14 cellular contexts compared by ENCODE assay signal in the genomic region with DNA sequence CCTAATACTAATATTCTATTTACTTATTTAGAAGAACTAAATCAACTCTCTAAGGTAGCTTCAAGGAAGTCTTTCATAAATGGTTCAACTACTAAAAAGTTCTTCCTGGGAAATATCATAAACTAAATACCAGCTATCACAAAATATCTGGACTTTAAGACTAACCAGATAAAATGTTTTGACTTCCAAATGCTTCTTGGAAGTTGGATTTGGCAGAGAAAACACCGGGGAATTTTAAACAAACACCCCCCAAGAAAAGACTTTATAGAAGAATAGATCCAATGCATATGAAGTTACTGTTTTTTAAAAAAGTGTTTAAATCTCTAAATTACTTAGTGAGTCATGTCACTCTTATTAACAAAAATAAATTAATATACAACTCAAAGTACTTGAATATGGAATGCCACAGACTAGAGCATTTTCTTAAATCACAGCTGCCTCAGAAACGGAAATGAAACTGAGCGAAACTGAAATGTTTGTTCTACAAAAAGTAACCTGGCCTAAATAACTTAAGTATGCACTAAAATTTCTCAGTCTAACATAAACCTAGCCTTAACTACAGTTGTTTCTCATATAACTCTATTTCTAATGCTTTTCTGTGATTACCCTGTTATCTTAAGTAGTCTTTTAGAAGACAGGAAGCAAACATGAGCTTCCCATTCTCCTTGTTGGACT. TPM values are rescaled to one million over a fixed set of nuclear protein-coding genes. Genes with fewer than 3 reads are reported as not detected.
DNase-seq lines count a peak whose midpoint lies in the region; ATAC-seq, FAIRE-seq and TF ChIP-seq lines count a peak whose summit lies in the region.
"Had no signal": no experiment of that assay in that cellular context is flagged by ENCODE, and none has a peak within 500 bp of the region (broad histone marks: within the 10 kb centered on the region; RNA-seq: fewer than 3 reads in every experiment).

No MANE protein-coding gene starts in this region.

- H3K4me1 ChIP-seq in body of pancreas (no peaks in the 10 kb centered on the region), mesendoderm (ENCODE audit: control insufficient read depth, low read depth, low read length) (no peaks in the 10 kb centered on the region)

- no peak overlapping the region for H4K8ac ChIP-seq in mesendoderm (ENCODE audit: low read depth, low read length)

- H3K18ac ChIP-seq in mesendoderm (ENCODE audit: low read length), result no peak overlapping the region

- H3K27me3 ChIP-seq in body of pancreas (no peaks in the 10 kb centered on the region), mesendoderm (ENCODE audit: insufficient read depth, low read length, poor library complexity) (no peaks in the 10 kb centered on the region)
- H3K27me3 ChIP-seq: brain microvascular endothelial cell, gastrocnemius medialis had no signal

- 69 to 71% methylated on average over 3 of the region's 3 CpGs for WGBS in body of pancreas, 2 donors
- WGBS in mesendoderm (ENCODE audit: extremely low coverage, insufficient coverage, low lambda C conversion rate), result no CpG with 5 or more reads among the region's 3 CpGs

- no peaks in the 10 kb centered on the region for H3K79me2 ChIP-seq in mesendoderm (ENCODE audit: control insufficient read depth, insufficient read depth, low read length)

- intact Hi-C loops in body of pancreas (cut with DNase I), result no loop called here

- no peak for DNase-seq in RCC 7860 (ENCODE audit: low spot score)
- no peak for DNase-seq in osteocyte (ENCODE audit: extremely low spot score, unreplicated experiment)
- no peak for DNase-seq in NCI-H524 treated with DMSO at 0.1 percent for 48 hours (lab: John Stamatoyannopoulos, UW)
- DNase-seq in body of pancreas, result no peak
- no peak for DNase-seq in stimulated activated naive CD8-positive, alpha-beta T cell treated with anti-CD3 and anti-CD28 coated beads, Interleukin-15, Interleukin-2, amounts not matched to agents 100 U/mL and 50 U/mL, for 24 hours
- no peak for DNase-seq in mesendoderm
- DNase-seq: brain microvascular endothelial cell; COR-L47; gastrocnemius medialis; NK-92 treated with Interleukin-12 subunit alpha and Interleukin-12 subunit beta, amount 100 ng/mL, for 24 hours; right cardiac atrium; T1000 had no signal

- TF ChIP-seq POLR2A in body of pancreas (IDR thresholded peaks at IDR 0.05), result no peak

- H3K4ac ChIP-seq in mesendoderm (ENCODE audit: low read depth, low read length), result no peak overlapping the region

- ATAC-seq in GM18868 (IDR thresholded peaks at IDR 0.05; ENCODE audit: unreplicated experiment), result peak; percentile 54
- ATAC-seq in HG02678 (IDR thresholded peaks at IDR 0.05; ENCODE audit: unreplicated experiment), result peak; percentile 64
- ATAC-seq in body of pancreas, result no peak
- no peak for ATAC-seq in stimulated activated naive CD8-positive, alpha-beta T cell treated with anti-CD3 and anti-CD28 coated beads, Interleukin-15, Interleukin-2, amounts not matched to agents 100 U/mL and 50 U/mL, for 24 hours
- ATAC-seq: gastrocnemius medialis, right cardiac atrium had no signal

- H3K27ac Mint-ChIP-seq in osteocyte (ENCODE audit: unreplicated experiment), result peak overlapping the region; percentile 21

- peaks cover 59% of the 10 kb centered on the region for H3K4me1 Mint-ChIP-seq in osteocyte (ENCODE audit: unreplicated experiment)

- no peak overlapping the region for H3K56ac ChIP-seq in mesendoderm (ENCODE audit: low read length)

- no peak overlapping the region for H3K9ac ChIP-seq in mesendoderm (ENCODE audit: low read length)

- no peak overlapping the region for H2BK5ac ChIP-seq in mesendoderm (ENCODE audit: low read length)

- no peaks in the 10 kb centered on the region for H3K36me3 ChIP-seq in body of pancreas (replicated peaks in 1 of 2; ENCODE audit: insufficient read depth in 1 of 2, low read depth in 2 of 2)
- no peaks in the 10 kb centered on the region for H3K36me3 ChIP-seq in mesendoderm (ENCODE audit: control insufficient read depth, insufficient read depth, low read length)
- H3K36me3 ChIP-seq: brain microvascular endothelial cell, gastrocnemius medialis had no signal

- no peak overlapping the region for H2BK15ac ChIP-seq in mesendoderm (replicated peaks; ENCODE audit: low read depth)

- no peaks in the 10 kb centered on the region for H3K79me1 ChIP-seq in mesendoderm (ENCODE audit: low read length)

- no peak overlapping the region for H3K27ac ChIP-seq in body of pancreas
- H3K27ac ChIP-seq in mesendoderm (ENCODE audit: low read depth, low read length), result no peak overlapping the region
- H3K27ac ChIP-seq: brain microvascular endothelial cell had no signal

- H3K23ac ChIP-seq in mesendoderm (ENCODE audit: low read length), result no peak overlapping the region

- H4K5ac ChIP-seq in mesendoderm (ENCODE audit: low read length), result no peak overlapping the region

- peaks cover 10% of the 10 kb centered on the region for H3K36me3 Mint-ChIP-seq in osteocyte (ENCODE audit: unreplicated experiment)

- no peaks in the 10 kb centered on the region for H3K9me3 Mint-ChIP-seq in osteocyte (ENCODE audit: unreplicated experiment)

- H3K4me2 ChIP-seq in mesendoderm (ENCODE audit: low read length), result no peak overlapping the region

- no peak overlapping the region for H3K4me3 Mint-ChIP-seq in osteocyte (ENCODE audit: unreplicated experiment)

- H3K4me3 ChIP-seq in body of pancreas (no peak overlapping the region), mesendoderm (ENCODE audit: low read length) (no peak overlapping the region)
- H3K4me3 ChIP-seq: gastrocnemius medialis had no signal

- TF ChIP-seq CTCF in osteocyte (IDR thresholded peaks at IDR 0.05) (no peak), body of pancreas (IDR thresholded peaks at IDR 0.05) (no peak)

- H3K9me3 ChIP-seq in body of pancreas, result no peaks in the 10 kb centered on the region
- H3K9me3 ChIP-seq: gastrocnemius medialis had no signal

- FAIRE-seq in RCC 7860 (lab: Jason Lieb, UNC), result peak; percentile 69

- H2AK5ac ChIP-seq in mesendoderm (ENCODE audit: low read length), result no peak overlapping the region

- H2BK120ac ChIP-seq in mesendoderm (ENCODE audit: low read depth, low read length), result no peak overlapping the region

- no peaks in the 10 kb centered on the region for H3K27me3 Mint-ChIP-seq in osteocyte (ENCODE audit: unreplicated experiment)

RNA-seq across cellular contexts. Expression of gene ABCA1, which starts 6.8 kb away (rescaled TPM):
- total RNA-seq in osteocyte, result 49.5 and 51.1 TPM in 2 replicates
- total RNA-seq in body of pancreas, result 10 to 100 TPM; 18.1 to 18.9 TPM
- polyA plus RNA-seq in mesendoderm (2013, experiment 1 of 2), result 1.0 TPM
- polyA plus RNA-seq in mesendoderm (2013, experiment 2 of 2), result 1.1 TPM

Comparison
In these comparisons a context has a peak if more than half of its experiments do, and no peak if none do; other contexts are left out.
1. ATAC-seq: peak in GM18868 (single experiment) and HG02678 (single experiment); none in body of pancreas (single experiment) and stimulated activated naive CD8-positive, alpha-beta T cell treated with anti-CD3 and anti-CD28 coated beads, Interleukin-15, Interleukin-2, amounts not matched to agents 100 U/mL and 50 U/mL, for 24 hours (single experiment).